In genomic region chr1:1374068-1374860, GRCh38 we compare ENCODE assay signal across 6 cellular contexts. TPM values are rescaled to one million over a fixed set of nuclear protein-coding genes. Genes with fewer than 3 reads are reported as not detected.
DNase-seq lines count a peak whose midpoint lies in the region; ATAC-seq, FAIRE-seq and TF ChIP-seq lines count a peak whose summit lies in the region.

No MANE protein-coding gene starts in this region.

- WGBS in HUES64: 30% methylated on average over 56 of the region's 56 CpGs
- 25 to 26% (median 25%) methylated on average over 49 to 56 of the region's 56 CpGs for WGBS in small intestine, 3 donors

- no peak for TF ChIP-seq CTCF in epithelial cell of proximal tubule (conservative IDR thresholded peaks at IDR 0.05; ENCODE audit: low read depth, low read length)
- no peak for TF ChIP-seq CTCF in omental fat pad (IDR thresholded peaks at IDR 0.05)

- peak; percentile 27 for DNase-seq in ELF-1 (ENCODE audit: low read depth, low spot score)
- no peak for DNase-seq in epithelial cell of proximal tubule (ENCODE audit: low read depth)
- DNase-seq in small intestine: peak; percentile 16
- no peak for DNase-seq in SIG-M5 (lab: John Stamatoyannopoulos, UW)
- no peak for DNase-seq in omental fat pad (ENCODE audit: low spot score)

- FAIRE-seq in small intestine (lab: Jason Lieb, UNC): no peak

- peak overlapping the region; percentile 95 for H3K9ac ChIP-seq in HUES64 (ENCODE audit: low read depth, low read length)

- ATAC-seq in omental fat pad (ENCODE audit: low FRiP score): no peak

- H3K9me3 ChIP-seq in HUES64 (ENCODE audit: insufficient read depth, low read depth, low read length) (no peaks in the 10 kb centered on the region), small intestine (ENCODE audit: control insufficient read depth, low read depth) (no peaks in the 10 kb centered on the region)

- H3K4me3 ChIP-seq in HUES64 (ENCODE audit: low read length) (peak overlapping the region; percentile 92), epithelial cell of proximal tubule (ENCODE audit: low read depth, low read length) (peak overlapping the region; percentile 96), small intestine (ENCODE audit: low read depth in 1 of 2, low read length in 2 of 2) (peak overlapping the region; percentile 90 to 96)

- peak overlapping the region; percentile 87 for H3K27ac ChIP-seq in HUES64 (ENCODE audit: low read depth, low read length)
- peak overlapping the region; percentile 87 to 95 for H3K27ac ChIP-seq in small intestine (ENCODE audit: low read depth in 1 of 2, low read length in 1 of 2)

- H3K36me3 ChIP-seq in HUES64 (ENCODE audit: insufficient read depth, low read length) (peaks cover 10% of the 10 kb centered on the region), small intestine (ENCODE audit: control insufficient read depth in 2 of 2, insufficient read depth in 2 of 2, low read length in 2 of 2) (peaks cover 0 to 3% of the 10 kb centered on the region in 2 donors)

- H3K27me3 ChIP-seq in HUES64 (ENCODE audit: insufficient read depth, low read length): no peaks in the 10 kb centered on the region
- no peaks in the 10 kb centered on the region for H3K27me3 ChIP-seq in small intestine (ENCODE audit: control insufficient read depth in 2 of 2, insufficient read depth in 2 of 2, low read length in 2 of 2)

- H3K4me1 ChIP-seq in HUES64 (ENCODE audit: insufficient read depth, low read length) (peaks cover 7% of the 10 kb centered on the region; the same call in 1 of the 2 replicates), small intestine (ENCODE audit: control insufficient read depth in 2 of 2, insufficient read depth in 1 of 2, low read depth in 1 of 2, low read length in 1 of 2) (peaks cover 0 to 5% of the 10 kb centered on the region in 2 donors)

RNA-seq across cellular contexts. Expression of gene AURKAIP1, which starts 0.7 kb away (rescaled TPM):
- 124 TPM for polyA plus RNA-seq in HUES64 (2013, experiment 1 of 2)
- polyA plus RNA-seq in HUES64 (2013, experiment 2 of 2): 114 TPM
- total RNA-seq in epithelial cell of proximal tubule: 258 and 347 TPM in 2 replicates
- 100 to 1,000 TPM; 229 to 382 (median 365) TPM for polyA plus RNA-seq in small intestine
- 100 to 1,000 TPM in 3 of 4 donors, 10 to 100 TPM in 1; 96.3 to 115 (median 105) TPM for total RNA-seq in omental fat pad

RNA-seq across cellular contexts. Expression of gene MXRA8, which starts 15.9 kb away (rescaled TPM):
- polyA plus RNA-seq in HUES64 (2013, experiment 1 of 2): 31.5 TPM
- 39.4 TPM for polyA plus RNA-seq in HUES64 (2013, experiment 2 of 2)
- 43.2 and 137 TPM in 2 replicates for total RNA-seq in epithelial cell of proximal tubule
- 10 to 100 TPM in 1 of 3 donors, 1 to 10 TPM in 2; 2.7 to 21.6 (median 7.8) TPM for polyA plus RNA-seq in small intestine
- 100 to 1,000 TPM in 1 of 4 donors, 10 to 100 TPM in 3; 78.2 to 147 (median 83.3) TPM for total RNA-seq in omental fat pad

RNA-seq across cellular contexts. Expression of gene CCNL2, which starts 24.9 kb away (rescaled TPM):
- polyA plus RNA-seq in HUES64 (2013, experiment 1 of 2): 90.6 TPM
- 82.9 TPM for polyA plus RNA-seq in HUES64 (2013, experiment 2 of 2)
- total RNA-seq in epithelial cell of proximal tubule (47.3 and 96.3 TPM in 2 replicates), omental fat pad (100 to 1,000 TPM; 142 to 273 (median 204) TPM)
- 100 to 1,000 TPM in 2 of 3 donors, 10 to 100 TPM in 1; 71.9 to 222 (median 175) TPM for polyA plus RNA-seq in small intestine

RNA-seq across cellular contexts. Expression of gene DVL1, which starts 25.0 kb away (rescaled TPM):
- polyA plus RNA-seq in HUES64 (2013, experiment 1 of 2): 35.1 TPM
- 36.8 TPM for polyA plus RNA-seq in HUES64 (2013, experiment 2 of 2)
- total RNA-seq in epithelial cell of proximal tubule (78.6 and 113 TPM in 2 replicates), omental fat pad (10 to 100 TPM; 56.6 to 65.0 (median 61.8) TPM)
- 10 to 100 TPM; 52.6 to 88.8 (median 70.0) TPM for polyA plus RNA-seq in small intestine

RNA-seq across cellular contexts. Expression of gene MRPL20, which starts 32.8 kb away (rescaled TPM):
- 147 TPM for polyA plus RNA-seq in HUES64 (2013, experiment 1 of 2)
- polyA plus RNA-seq in HUES64 (2013, experiment 2 of 2): 128 TPM
- 150 and 246 TPM in 2 replicates for total RNA-seq in epithelial cell of proximal tubule
- polyA plus RNA-seq in small intestine: 100 to 1,000 TPM; 162 to 221 (median 172) TPM
- total RNA-seq in omental fat pad: 100 to 1,000 TPM; 106 to 170 (median 136) TPM

Comparison
In these comparisons a context has a peak if more than half of its experiments do, and no peak if none do; other contexts are left out.
1. DNase-seq: peak in ELF-1 (single experiment) and small intestine (single experiment); none in epithelial cell of proximal tubule (single experiment), SIG-M5 (single experiment) and omental fat pad (single experiment).
2. Peak in every context shown above with its lines, with median percentiles within 50 percentile points of each other: H3K4me3 ChIP-seq.